In the genomic region with DNA sequence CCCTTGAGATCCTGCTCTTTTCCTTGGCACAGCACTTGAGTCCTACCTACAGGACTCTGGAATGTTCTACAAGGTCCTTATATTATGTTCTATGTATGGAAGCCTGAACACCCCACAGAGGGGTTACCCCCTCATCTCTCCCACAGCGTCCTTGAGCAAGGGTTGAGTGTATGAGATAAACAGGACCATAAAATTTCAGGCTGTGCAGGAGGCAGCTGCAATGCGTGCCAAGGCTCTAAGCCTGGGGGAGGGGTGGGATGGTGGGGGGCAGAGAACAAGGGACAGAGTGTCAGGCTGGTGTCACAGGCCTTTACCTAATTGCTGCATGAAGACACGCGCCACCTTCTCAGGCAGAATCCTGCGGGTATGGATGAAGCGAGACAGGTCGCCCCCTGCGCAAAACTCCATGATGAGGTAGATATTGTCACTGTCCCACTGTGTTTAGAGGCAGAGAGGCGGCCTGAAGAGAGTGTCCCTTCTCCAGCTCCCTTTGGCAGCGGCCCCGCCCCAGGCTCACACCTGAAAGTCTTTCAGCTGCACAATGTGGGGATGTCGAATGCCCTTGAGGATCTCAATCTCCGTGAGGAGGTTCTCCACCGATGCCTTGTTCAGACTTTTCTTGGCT, we compare ENCODE assay signal across 1 cellular context.
TF ChIP-seq lines count a peak whose summit lies in the region.

No MANE protein-coding gene starts in this region.

TF ChIP-seq in HepG2, 621 proteins besides CTCF, POLR2A, EP300 and RAD21:
- TF ChIP-seq, protein P1, sequence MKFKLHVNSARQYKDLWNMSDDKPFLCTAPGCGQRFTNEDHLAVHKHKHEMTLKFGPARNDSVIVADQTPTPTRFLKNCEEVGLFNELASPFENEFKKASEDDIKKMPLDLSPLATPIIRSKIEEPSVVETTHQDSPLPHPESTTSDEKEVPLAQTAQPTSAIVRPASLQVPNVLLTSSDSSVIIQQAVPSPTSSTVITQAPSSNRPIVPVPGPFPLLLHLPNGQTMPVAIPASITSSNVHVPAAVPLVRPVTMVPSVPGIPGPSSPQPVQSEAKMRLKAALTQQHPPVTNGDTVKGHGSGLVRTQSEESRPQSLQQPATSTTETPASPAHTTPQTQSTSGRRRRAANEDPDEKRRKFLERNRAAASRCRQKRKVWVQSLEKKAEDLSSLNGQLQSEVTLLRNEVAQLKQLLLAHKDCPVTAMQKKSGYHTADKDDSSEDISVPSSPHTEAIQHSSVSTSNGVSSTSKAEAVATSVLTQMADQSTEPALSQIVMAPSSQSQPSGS (CRISPR knock-in tag; IDR thresholded peaks at IDR 0.05), result no peak
- TF ChIP-seq ZNF749 (CRISPR knock-in tag; IDR thresholded peaks at IDR 0.05; ENCODE audit: borderline replicate concordance), result no peak
- TF ChIP-seq ZMAT3 (CRISPR knock-in tag; conservative IDR thresholded peaks at IDR 0.05), result no peak
- TF ChIP-seq, protein P2, sequence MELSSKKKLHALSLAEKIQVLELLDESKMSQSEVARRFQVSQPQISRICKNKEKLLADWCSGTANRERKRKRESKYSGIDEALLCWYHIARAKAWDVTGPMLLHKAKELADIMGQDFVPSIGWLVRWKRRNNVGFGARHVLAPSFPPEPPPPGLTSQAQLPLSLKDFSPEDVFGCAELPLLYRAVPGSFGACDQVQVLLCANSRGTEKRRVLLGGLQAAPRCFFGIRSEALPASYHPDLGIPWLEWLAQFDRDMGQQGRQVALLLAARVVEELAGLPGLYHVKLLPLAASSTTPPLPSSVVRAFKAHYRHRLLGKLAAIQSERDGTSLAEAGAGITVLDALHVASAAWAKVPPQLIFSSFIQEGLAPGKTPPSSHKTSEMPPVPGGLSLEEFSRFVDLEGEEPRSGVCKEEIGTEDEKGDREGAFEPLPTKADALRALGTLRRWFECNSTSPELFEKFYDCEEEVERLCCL (CRISPR knock-in tag; IDR thresholded peaks at IDR 0.05; ENCODE audit: borderline replicate concordance), result no peak
- TF ChIP-seq FOXK1 (CRISPR knock-in tag; IDR thresholded peaks at IDR 0.05; ENCODE audit: borderline replicate concordance, low read depth), result no peak
- no peak for TF ChIP-seq ZNF552 (CRISPR knock-in tag; IDR thresholded peaks at IDR 0.05; ENCODE audit: borderline replicate concordance)
- no peak for TF ChIP-seq ZNF296 (CRISPR knock-in tag; conservative IDR thresholded peaks at IDR 0.05)
- no peak for TF ChIP-seq FOSL1 (CRISPR knock-in tag; IDR thresholded peaks at IDR 0.05; ENCODE audit: borderline replicate concordance)
- TF ChIP-seq, protein P3, sequence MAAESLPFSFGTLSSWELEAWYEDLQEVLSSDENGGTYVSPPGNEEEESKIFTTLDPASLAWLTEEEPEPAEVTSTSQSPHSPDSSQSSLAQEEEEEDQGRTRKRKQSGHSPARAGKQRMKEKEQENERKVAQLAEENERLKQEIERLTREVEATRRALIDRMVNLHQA (CRISPR knock-in tag; IDR thresholded peaks at IDR 0.05), result no peak
- TF ChIP-seq PAWR (CRISPR knock-in tag; IDR thresholded peaks at IDR 0.05; ENCODE audit: borderline replicate concordance), result no peak
- no peak for TF ChIP-seq ZNF792 (CRISPR knock-in tag; IDR thresholded peaks at IDR 0.05)
- no peak for TF ChIP-seq LCORL (IDR thresholded peaks at IDR 0.05)
- no peak for TF ChIP-seq LCORL (CRISPR knock-in tag; IDR thresholded peaks at IDR 0.05)
- no peak for TF ChIP-seq ZFP1 (CRISPR knock-in tag; IDR thresholded peaks at IDR 0.05)
- TF ChIP-seq ZSCAN20 (CRISPR knock-in tag; IDR thresholded peaks at IDR 0.05; ENCODE audit: borderline replicate concordance), result no peak
- TF ChIP-seq ATF7-NPFF (CRISPR knock-in tag; IDR thresholded peaks at IDR 0.05; ENCODE audit: low read depth), result no peak
- no peak for TF ChIP-seq ZSCAN9 (CRISPR knock-in tag; IDR thresholded peaks at IDR 0.05; ENCODE audit: borderline replicate concordance)
- TF ChIP-seq, protein P4, sequence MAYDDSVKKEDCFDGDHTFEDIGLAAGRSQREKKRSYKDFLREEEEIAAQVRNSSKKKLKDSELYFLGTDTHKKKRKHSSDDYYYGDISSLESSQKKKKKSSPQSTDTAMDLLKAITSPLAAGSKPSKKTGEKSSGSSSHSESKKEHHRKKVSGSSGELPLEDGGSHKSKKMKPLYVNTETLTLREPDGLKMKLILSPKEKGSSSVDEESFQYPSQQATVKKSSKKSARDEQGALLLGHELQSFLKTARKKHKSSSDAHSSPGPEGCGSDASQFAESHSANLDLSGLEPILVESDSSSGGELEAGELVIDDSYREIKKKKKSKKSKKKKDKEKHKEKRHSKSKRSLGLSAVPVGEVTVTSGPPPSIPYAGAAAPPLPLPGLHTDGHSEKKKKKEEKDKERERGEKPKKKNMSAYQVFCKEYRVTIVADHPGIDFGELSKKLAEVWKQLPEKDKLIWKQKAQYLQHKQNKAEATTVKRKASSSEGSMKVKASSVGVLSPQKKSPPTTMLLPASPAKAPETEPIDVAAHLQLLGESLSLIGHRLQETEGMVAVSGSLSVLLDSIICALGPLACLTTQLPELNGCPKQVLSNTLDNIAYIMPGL (CRISPR knock-in tag; IDR thresholded peaks at IDR 0.05; ENCODE audit: borderline replicate concordance in 1 of 2, low read depth in 1 of 2), result no peak
